ENCODE assay signal across 30 cellular contexts in genomic region chr16:11491524-11491923, GRCh38.
"Had no signal": no experiment of that assay in that cellular context is flagged by ENCODE, and none has a peak within 500 bp of the region (broad histone marks: within the 10 kb centered on the region; RNA-seq: fewer than 3 reads in every experiment).

No MANE protein-coding gene starts in this region.

- H3K9me3 Mint-ChIP-seq: natural killer cell treated with Interleukin-12 subunit alpha and Interleukin-12 subunit beta and Interleukin-15 and Interleukin-18, amount 100 ng/mL, for 72 hours; stimulated activated memory B cell treated with anti-CD40 and anti-IgM and Interleukin-4, amounts not matched to agents 10 μg/mL and 1 μg/mL and 100 μg/mL, for 72 hours; stimulated activated naive CD8-positive, alpha-beta T cell treated with anti-CD3 and anti-CD28 coated beads, Interleukin-15, amount 100 ng/mL, for 72 hours had no signal

- ATAC-seq: naive thymus-derived CD8-positive, alpha-beta T cell; natural killer cell treated with Interleukin-12 subunit alpha and Interleukin-12 subunit beta and Interleukin-15 and Interleukin-18, amount 100 ng/mL, for 72 hours; pancreas; right cardiac atrium; right lobe of liver; stimulated activated memory B cell treated with anti-CD40 and anti-IgM and Interleukin-4, amounts not matched to agents 10 μg/mL and 1 μg/mL and 100 μg/mL, for 72 hours; stimulated activated naive CD8-positive, alpha-beta T cell treated with anti-CD3 and anti-CD28 coated beads, Interleukin-15, amount 100 ng/mL, for 72 hours; stimulated activated naive CD8-positive, alpha-beta T cell treated with anti-CD3 and anti-CD28 coated beads, Interleukin-15, Interleukin-2, amounts not matched to agents 100 U/mL and 50 U/mL, for 24 hours had no signal

- H3K36me3 ChIP-seq: neutrophil, pancreas, prostate gland, right lobe of liver, sigmoid colon, spleen, suprapubic skin, tibial artery, upper lobe of left lung, vagina had no signal

- DNase-seq: naive thymus-derived CD8-positive, alpha-beta T cell; nephron progenitor cell; nucleus accumbens; pancreas; right cardiac atrium; right lobe of liver; sigmoid colon; spleen; stimulated activated CD4-positive, alpha-beta T cell treated with anti-CD3 and anti-CD28 coated beads, Interleukin-12 subunit alpha, Interleukin-12 subunit beta, amount 100 ng/mL, for 4 hours; stimulated activated CD4-positive, alpha-beta T cell treated with anti-CD3 and anti-CD28 coated beads, Interleukin-1b, Interleukin-23, amount 100 ng/mL, for 48 hours; stimulated activated CD4-positive, alpha-beta T cell treated with anti-CD3 and anti-CD28 coated beads, Interleukin-4, amount 100 ng/mL, for 1 hour; stimulated activated CD4-positive, alpha-beta T cell treated with anti-CD3 and anti-CD28 coated beads, Interleukin-4, amount 100 ng/mL, for 4 hours; stimulated activated CD8-positive, alpha-beta memory T cell treated with anti-CD3 and anti-CD28 coated beads, Interleukin-4, amount 100 ng/mL, for 48 hours; stimulated activated naive CD4-positive, alpha-beta T cell; stimulated activated naive CD8-positive, alpha-beta T cell treated with anti-CD3 and anti-CD28 coated beads, Interleukin-15, amount 100 ng/mL, for 72 hours; stimulated activated naive CD8-positive, alpha-beta T cell treated with anti-CD3 and anti-CD28 coated beads, Interleukin-15, Interleukin-2, amounts not matched to agents 100 U/mL and 50 U/mL, for 24 hours; substantia nigra; testis; tibial artery; trophoblast cell; upper lobe of left lung had no signal

- H3K4me3 ChIP-seq: pancreas, prostate gland, right lobe of liver, sigmoid colon, smooth muscle cell, spleen, suprapubic skin, testis, tibial artery, upper lobe of left lung, vagina had no signal

- H3K4me1 ChIP-seq: prostate gland had no signal

- FAIRE-seq: pancreas, urothelium cell line had no signal

- H3K4me2 ChIP-seq: smooth muscle cell had no signal

- H3K27ac Mint-ChIP-seq: naive thymus-derived CD8-positive, alpha-beta T cell; natural killer cell treated with Interleukin-12 subunit alpha and Interleukin-12 subunit beta and Interleukin-15 and Interleukin-18, amount 100 ng/mL, for 72 hours; stimulated activated memory B cell treated with anti-CD40 and anti-IgM and Interleukin-4, amounts not matched to agents 10 μg/mL and 1 μg/mL and 100 μg/mL, for 72 hours; stimulated activated naive CD8-positive, alpha-beta T cell treated with anti-CD3 and anti-CD28 coated beads, Interleukin-15, amount 100 ng/mL, for 72 hours had no signal

- H3K27ac ChIP-seq: neutrophil, pancreas, prostate gland, right lobe of liver, sigmoid colon, spleen, suprapubic skin, testis, tibial artery, upper lobe of left lung, vagina had no signal

- H3K27me3 Mint-ChIP-seq: naive thymus-derived CD8-positive, alpha-beta T cell; natural killer cell treated with Interleukin-12 subunit alpha and Interleukin-12 subunit beta and Interleukin-15 and Interleukin-18, amount 100 ng/mL, for 72 hours; stimulated activated memory B cell treated with anti-CD40 and anti-IgM and Interleukin-4, amounts not matched to agents 10 μg/mL and 1 μg/mL and 100 μg/mL, for 72 hours; stimulated activated naive CD8-positive, alpha-beta T cell treated with anti-CD3 and anti-CD28 coated beads, Interleukin-15, amount 100 ng/mL, for 72 hours had no signal

- H3K27me3 ChIP-seq: neutrophil, pancreas, right lobe of liver, sigmoid colon, spleen, suprapubic skin, testis, tibial artery, upper lobe of left lung, vagina had no signal

- H3K4me3 Mint-ChIP-seq: naive thymus-derived CD8-positive, alpha-beta T cell; natural killer cell treated with Interleukin-12 subunit alpha and Interleukin-12 subunit beta and Interleukin-15 and Interleukin-18, amount 100 ng/mL, for 72 hours; nephron progenitor cell; neural crest cell; stimulated activated memory B cell treated with anti-CD40 and anti-IgM and Interleukin-4, amounts not matched to agents 10 μg/mL and 1 μg/mL and 100 μg/mL, for 72 hours; stimulated activated naive CD8-positive, alpha-beta T cell treated with anti-CD3 and anti-CD28 coated beads, Interleukin-15, amount 100 ng/mL, for 72 hours had no signal

- H3K9me3 ChIP-seq: neutrophil, pancreas, prostate gland, right lobe of liver, suprapubic skin, testis, vagina had no signal
